In genomic region chr14:38045461-38045860, GRCh38 we compare ENCODE assay signal across 9 cellular contexts.
"Had no signal": no experiment of that assay in that cellular context is flagged by ENCODE, and none has a peak within 500 bp of the region (broad histone marks: within the 10 kb centered on the region; RNA-seq: fewer than 3 reads in every experiment).

No MANE protein-coding gene starts in this region.

- H3K4me3 ChIP-seq: GM23248, GM23338, HAP-1 had no signal

- H3K4me2 ChIP-seq: GM23338 had no signal

- H3K9ac ChIP-seq: GM23248 had no signal

- H2AFZ ChIP-seq: GM23248, GM23338 had no signal

- ATAC-seq: GM23338, HCT116 had no signal

- H3K27ac ChIP-seq: GM23248 had no signal

- H3K27ac Mint-ChIP-seq: GM23338, H9, HFFc6 had no signal

- H3K4me3 Mint-ChIP-seq: GM23338, H9, HFFc6 had no signal

- H3K9me3 Mint-ChIP-seq: GM23338, H9, HFFc6 had no signal

- DNase-seq: GM23248, GOT3, H7, H9, HCEC 1CT, HFFc6 had no signal

- H3K4me1 ChIP-seq: HAP-1 had no signal

- H3K9me3 ChIP-seq: HAP-1 had no signal

- H3K36me3 ChIP-seq: HAP-1 had no signal
